Comparison of ENCODE assay signal across 12 cellular contexts in genomic region chr7:139738101-139738489, GRCh38. TPM values are rescaled to one million over a fixed set of nuclear protein-coding genes. Genes with fewer than 3 reads are reported as not detected.
DNase-seq lines count a peak whose midpoint lies in the region; ATAC-seq and TF ChIP-seq lines count a peak whose summit lies in the region.
"Had no signal": no experiment of that assay in that cellular context is flagged by ENCODE, and none has a peak within 500 bp of the region (broad histone marks: within the 10 kb centered on the region; RNA-seq: fewer than 3 reads in every experiment).

No MANE protein-coding gene starts in this region.

- H3K9me3 Mint-ChIP-seq in activated naive CD4-positive, alpha-beta T cell treated with anti-CD3 and anti-CD28 coated beads, Interleukin-2, amount 10 ng/mL, durations not matched to agents 7 days and 5 days = no peaks in the 10 kb centered on the region
- H3K9me3 Mint-ChIP-seq: CD8-positive, alpha-beta memory T cell had no signal

- peaks cover 0 to 10% (median 0%) of the 10 kb centered on the region in 4 donors for H3K36me3 ChIP-seq in upper lobe of left lung

- no peaks in the 10 kb centered on the region for H3K9me3 ChIP-seq in upper lobe of left lung

- WGBS in upper lobe of left lung, 2 donors = 70 to 76% methylated on average over 6 of the region's 6 CpGs

- peak in 3 of 56 donors; percentile 9 to 13 (median 13) for TF ChIP-seq CTCF in dorsolateral prefrontal cortex (IDR thresholded peaks at IDR 0.05 in 54 of 56, conservative IDR thresholded peaks at IDR 0.05 in 2 of 56; ENCODE audit: low read depth in 1 of 56, partially characterized antibody in 56 of 56)
- TF ChIP-seq CTCF in upper lobe of left lung (IDR thresholded peaks at IDR 0.05) = no peak

- H3K4me1 Mint-ChIP-seq in activated naive CD4-positive, alpha-beta T cell treated with anti-CD3 and anti-CD28 coated beads, Interleukin-2, amount 10 ng/mL, durations not matched to agents 7 days and 5 days = peaks cover 40% of the 10 kb centered on the region

- intact Hi-C loops in dorsolateral prefrontal cortex (cut with DNase I) = loop anchor here in 1 of 2 donors (5.0 kb wide), 2 partner anchors 39 to 91 kb away; partner anchors contain the start of gene HIPK2

- TF ChIP-seq EP300 in upper lobe of left lung (IDR thresholded peaks at IDR 0.05) = no peak

- H3K4me1 ChIP-seq in upper lobe of left lung = peaks cover 38 to 59% (median 48%) of the 10 kb centered on the region in 4 donors

- DNase-seq in activated naive CD4-positive, alpha-beta T cell treated with anti-CD3 and anti-CD28 coated beads, Interleukin-2, amount 10 ng/mL, durations not matched to agents 7 days and 5 days = no peak
- DNase-seq in activated naive CD4-positive, alpha-beta T cell (lab: John Stamatoyannopoulos, UW) = no peak
- DNase-seq in dorsolateral prefrontal cortex = peak in 2 of 10 donors; percentile 49 to 65
- DNase-seq in midbrain (lab: John Stamatoyannopoulos, UW) = peak; percentile 74
- DNase-seq in upper lobe of left lung = no peak
- DNase-seq in HK-2 (ENCODE audit: unreplicated experiment) = no peak
- DNase-seq: cerebellar nuclear complex, NCI-H1694 treated with DMSO at 0.1 percent for 48 hours had no signal

- H3K27ac ChIP-seq in dorsolateral prefrontal cortex = peak overlapping the region; percentile 41 to 99 (median 94)
- H3K27ac ChIP-seq in upper lobe of left lung = peak overlapping the region; percentile 26 to 60 (median 42)

- H3K27me3 ChIP-seq in dorsolateral prefrontal cortex = no peaks in the 10 kb centered on the region
- no peaks in the 10 kb centered on the region for H3K27me3 ChIP-seq in upper lobe of left lung

- peak overlapping the region in 2 of 59 donors; percentile 10 to 25 for H3K4me3 ChIP-seq in dorsolateral prefrontal cortex
- H3K4me3 ChIP-seq in upper lobe of left lung = no peak overlapping the region
- H3K4me3 ChIP-seq: lung had no signal

- H3K27me3 Mint-ChIP-seq in activated naive CD4-positive, alpha-beta T cell treated with anti-CD3 and anti-CD28 coated beads, Interleukin-2, amount 10 ng/mL, durations not matched to agents 7 days and 5 days = peaks cover 2% of the 10 kb centered on the region
- H3K27me3 Mint-ChIP-seq: CD8-positive, alpha-beta memory T cell had no signal

- peak overlapping the region; percentile 93 for H3K27ac Mint-ChIP-seq in activated naive CD4-positive, alpha-beta T cell treated with anti-CD3 and anti-CD28 coated beads, Interleukin-2, amount 10 ng/mL, durations not matched to agents 7 days and 5 days

- ATAC-seq in upper lobe of left lung (ENCODE audit: low FRiP score in 2 of 2) (no peak), HG02798 (IDR thresholded peaks at IDR 0.05; ENCODE audit: poor library complexity, unreplicated experiment) (no peak), HG02571 (IDR thresholded peaks at IDR 0.05; ENCODE audit: unreplicated experiment) (no peak)

- H3K36me3 Mint-ChIP-seq in activated naive CD4-positive, alpha-beta T cell treated with anti-CD3 and anti-CD28 coated beads, Interleukin-2, amount 10 ng/mL, durations not matched to agents 7 days and 5 days = peaks cover 6% of the 10 kb centered on the region

- CTCF ChIA-PET in activated naive CD4-positive, alpha-beta T cell treated with anti-CD3 and anti-CD28 coated beads, Interleukin-2, amount 10 ng/mL, durations not matched to agents 7 days and 5 days (lab: Charles Lee) = interaction anchor here (0.7 to 1.4 kb wide), 2 partner anchors 14 to 26 kb away, joined by 3 to 6 read pairs; no protein-coding TSS in a partner anchor

- peak overlapping the region; percentile 44 for H3K4me3 Mint-ChIP-seq in activated naive CD4-positive, alpha-beta T cell treated with anti-CD3 and anti-CD28 coated beads, Interleukin-2, amount 10 ng/mL, durations not matched to agents 7 days and 5 days

- TF ChIP-seq POLR2A in upper lobe of left lung (IDR thresholded peaks at IDR 0.05) = no peak

RNA-seq across cellular contexts. Expression of gene HIPK2, which starts 39.7 kb away (rescaled TPM):
- total RNA-seq in dorsolateral prefrontal cortex (100 to 1,000 TPM; 106 to 688 (median 242) TPM), upper lobe of left lung (10 to 100 TPM; 38.6 to 59.6 (median 45.9) TPM)
